Comparison of ENCODE assay signal across 8 cellular contexts in genomic region chr12:123601602-123602489, GRCh38. TPM values are rescaled to one million over a fixed set of nuclear protein-coding genes. Genes with fewer than 3 reads are reported as not detected.
DNase-seq lines count a peak whose midpoint lies in the region; ATAC-seq and TF ChIP-seq lines count a peak whose summit lies in the region.

A gene with protein sequence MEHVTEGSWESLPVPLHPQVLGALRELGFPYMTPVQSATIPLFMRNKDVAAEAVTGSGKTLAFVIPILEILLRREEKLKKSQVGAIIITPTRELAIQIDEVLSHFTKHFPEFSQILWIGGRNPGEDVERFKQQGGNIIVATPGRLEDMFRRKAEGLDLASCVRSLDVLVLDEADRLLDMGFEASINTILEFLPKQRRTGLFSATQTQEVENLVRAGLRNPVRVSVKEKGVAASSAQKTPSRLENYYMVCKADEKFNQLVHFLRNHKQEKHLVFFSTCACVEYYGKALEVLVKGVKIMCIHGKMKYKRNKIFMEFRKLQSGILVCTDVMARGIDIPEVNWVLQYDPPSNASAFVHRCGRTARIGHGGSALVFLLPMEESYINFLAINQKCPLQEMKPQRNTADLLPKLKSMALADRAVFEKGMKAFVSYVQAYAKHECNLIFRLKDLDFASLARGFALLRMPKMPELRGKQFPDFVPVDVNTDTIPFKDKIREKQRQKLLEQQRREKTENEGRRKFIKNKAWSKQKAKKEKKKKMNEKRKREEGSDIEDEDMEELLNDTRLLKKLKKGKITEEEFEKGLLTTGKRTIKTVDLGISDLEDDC (plus strand): TSS chr12:123602099. CDS start chr12:123602149, 50 bp downstream.

- no peaks in the 10 kb centered on the region for H4K20me1 ChIP-seq in fibroblast of lung (ENCODE audit: control insufficient read depth, extremely low read depth, insufficient read depth, low read length)

- peak within 1 kb of the TSS; percentile 99 for H3K4me2 ChIP-seq in fibroblast of lung (ENCODE audit: extremely low read depth, insufficient read depth, low read length)

- peak within 1 kb of the TSS; percentile 92 to 97 for H3K27ac Mint-ChIP-seq in natural killer cell

- peak; percentile 86 for ATAC-seq in GM21515 (IDR thresholded peaks at IDR 0.05; ENCODE audit: unreplicated experiment)
- peak; percentile 91 to 96 (median 94) for ATAC-seq in natural killer cell

- H3K4me1 ChIP-seq in Peyer's patch (peaks cover 0 to 23% (median 8%) of the 10 kb centered on the region in 4 donors), fibroblast of lung (ENCODE audit: control insufficient read depth, extremely low read depth, insufficient read depth, low read length) (no peaks in the 10 kb centered on the region)

- H2AFZ ChIP-seq in fibroblast of lung (ENCODE audit: low read length) = peak within 1 kb of the TSS; percentile 98

- H3K79me2 ChIP-seq in fibroblast of lung (ENCODE audit: control insufficient read depth, insufficient read depth, low read length) = peaks cover 40% of the 10 kb centered on the region

- H3K4me3 Mint-ChIP-seq in natural killer cell = peak within 1 kb of the TSS; percentile 99

- H3K9me3 ChIP-seq in Peyer's patch (no peaks in the 10 kb centered on the region), fibroblast of lung (ENCODE audit: control insufficient read depth, insufficient read depth, low read depth, low read length) (no peaks in the 10 kb centered on the region)

- intact Hi-C loops in natural killer cell (cut with micrococcal nuclease) = loop anchor here (5.0 kb wide), 1 partner anchor 240 kb away; the partner anchor contains the start of gene SBNO1

- peak in 5 of 6 experiments; percentile 25 to 60 (median 45) for TF ChIP-seq CTCF in Peyer's patch (IDR thresholded peaks at IDR 0.05)
- peak; percentile 24 to 27 for TF ChIP-seq CTCF in fibroblast of lung (conservative IDR thresholded peaks at IDR 0.05 in 1 of 2, IDR thresholded peaks at IDR 0.05 in 1 of 2; ENCODE audit: low read depth in 1 of 2, low read length in 2 of 2)
- peak; percentile 43 for TF ChIP-seq CTCF in natural killer cell (IDR thresholded peaks at IDR 0.05)

- H3K36me3 Mint-ChIP-seq in natural killer cell = peaks cover 9% of the 10 kb centered on the region

- H3K4me1 Mint-ChIP-seq in natural killer cell = peaks cover 21 to 23% of the 10 kb centered on the region in 2 donors

- peak within 1 kb of the TSS; percentile 95 for H3K9ac ChIP-seq in fibroblast of lung (ENCODE audit: insufficient read depth, low read length)

- H3K36me3 ChIP-seq in Peyer's patch (peaks cover 0 to 30% (median 0%) of the 10 kb centered on the region in 3 donors), fibroblast of lung (ENCODE audit: control insufficient read depth, insufficient read depth, low read length) (peaks cover 5% of the 10 kb centered on the region)

- peak; percentile 52 to 58 for TF ChIP-seq POLR2A in Peyer's patch (IDR thresholded peaks at IDR 0.05)

- H3K27me3 Mint-ChIP-seq in natural killer cell (ENCODE audit: low read depth in 2 of 2) = no peaks in the 10 kb centered on the region

- DNase-seq in DMS153 treated with DMSO at 0.1 percent for 48 hours (lab: John Stamatoyannopoulos, UW; ENCODE audit: unreplicated experiment) = peak; percentile 84
- DNase-seq in HuH-7.5 (ENCODE audit: low spot score) = peak; percentile 40
- DNase-seq in Peyer's patch = peak; percentile 80 to 92 (median 92)
- DNase-seq in activated T-helper 1 cell treated with Interleukin-2 at 50 U/mL for 16 hours (ENCODE audit: low read depth) = peak; percentile 82
- peak; percentile 82 to 86 for DNase-seq in fibroblast of lung (ENCODE audit: low read depth in 2 of 2)
- DNase-seq in natural killer cell = peak; percentile 81
- DNase-seq in stimulated activated naive CD4-positive, alpha-beta T cell treated with Interleukin-2 at 50 U/mL for 16 hours (lab: John Stamatoyannopoulos, UW) = peak; percentile 79

- H3K4me3 ChIP-seq in Peyer's patch = peak within 1 kb of the TSS; percentile 76 to 100 (median 88)
- H3K4me3 ChIP-seq in fibroblast of lung (replicated peaks in 1 of 4; ENCODE audit: control extremely low read depth in 1 of 4, insufficient read depth in 1 of 4, low read depth in 3 of 4, low read length in 4 of 4) = peak within 1 kb of the TSS; percentile 90 to 99 (median 98)

- H3K27me3 ChIP-seq in Peyer's patch (no peaks in the 10 kb centered on the region), fibroblast of lung (ENCODE audit: control insufficient read depth, insufficient read depth, low read length) (no peaks in the 10 kb centered on the region)

- H3K9me3 Mint-ChIP-seq in natural killer cell = no peaks in the 10 kb centered on the region

- H3K27ac ChIP-seq in Peyer's patch (peak within 1 kb of the TSS; percentile 84 to 90 (median 89)), fibroblast of lung (ENCODE audit: insufficient read depth, low read length) (peak within 1 kb of the TSS; percentile 92)

RNA-seq across cellular contexts. Expression of the gene that starts here (rescaled TPM):
- total RNA-seq in Peyer's patch (10 to 100 TPM; 15.2 to 47.9 (median 24.4) TPM), fibroblast of lung (13.9 and 14.9 TPM in 2 replicates), natural killer cell (10 to 100 TPM; 25.9 to 42.7 (median 41.5) TPM)
- 11.2 and 17.5 TPM in 2 replicates for polyA plus RNA-seq in fibroblast of lung
- polyA plus RNA-seq in fibroblast of lung (2012) = 8.6 and 12.2 TPM in 2 replicates
- polyA minus RNA-seq in fibroblast of lung (ENCODE audit: low replicate concordance) = 4.9 and 8.1 TPM in 2 replicates

Comparison
In these comparisons a context has a peak if more than half of its experiments do, and no peak if none do; other contexts are left out.
1. Peak in every context shown above with its lines: DNase-seq, ATAC-seq, H3K4me3 ChIP-seq and H3K27ac ChIP-seq.
2. DNase-seq: peak in every context shown above with its lines; median percentile 92 in Peyer's patch; 84 in DMS153 treated with DMSO at 0.1 percent for 48 hours; 84 in fibroblast of lung; 82 in activated T-helper 1 cell treated with Interleukin-2 at 50 U/mL for 16 hours; 81 in natural killer cell; 79 in stimulated activated naive CD4-positive, alpha-beta T cell treated with Interleukin-2 at 50 U/mL for 16 hours; 40 in HuH-7.5.